17 cellular contexts compared by ENCODE assay signal in the genomic region with DNA sequence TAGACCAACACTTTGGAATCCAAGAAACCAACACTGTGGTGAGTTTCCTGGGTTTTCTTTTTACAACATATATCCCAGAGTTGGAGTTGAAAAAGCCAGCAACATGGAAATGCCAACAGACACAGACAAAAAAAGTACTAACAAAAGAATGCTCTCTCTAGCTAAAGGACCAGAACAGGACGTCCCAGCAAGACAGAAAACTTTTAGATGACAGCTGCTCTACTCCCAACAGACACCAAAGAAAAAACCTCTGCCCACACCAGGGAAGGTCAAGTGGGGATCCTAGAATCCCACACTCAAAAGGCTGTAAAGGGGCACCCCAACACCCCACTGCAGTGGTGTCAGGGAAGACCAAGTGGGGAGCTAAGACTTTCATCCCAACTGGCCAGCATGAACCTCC. TPM values are rescaled to one million over a fixed set of nuclear protein-coding genes. Genes with fewer than 3 reads are reported as not detected.
A peak's percentile ranks its signal among the peaks of the same experiment; 100 is the strongest.
DNase-seq lines count a peak whose midpoint lies in the region; ATAC-seq, FAIRE-seq and TF ChIP-seq lines count a peak whose summit lies in the region.
"Had no signal": no experiment of that assay in that cellular context is flagged by ENCODE, and none has a peak within 500 bp of the region (broad histone marks: within the 10 kb centered on the region; RNA-seq: fewer than 3 reads in every experiment).

No MANE protein-coding gene starts in this region.

- H3K9me3 ChIP-seq in left ventricle myocardium inferior (replicated peaks) (peaks cover 15% of the 10 kb centered on the region), right cardiac atrium (ENCODE audit: control insufficient read depth, low read length) (no peaks in the 10 kb centered on the region), keratinocyte (ENCODE audit: control insufficient read depth, low read depth, low read length) (no peaks in the 10 kb centered on the region), tibial artery (peaks cover 0 to 5% (median 0%) of the 10 kb centered on the region in 3 donors), prostate gland (no peaks in the 10 kb centered on the region), lower lobe of right lung (no peaks in the 10 kb centered on the region)
- H3K9me3 ChIP-seq: vagina had no signal

- no peak overlapping the region for H2AFZ ChIP-seq in keratinocyte (ENCODE audit: control insufficient read depth, low read length)
- H2AFZ ChIP-seq: parathyroid adenoma had no signal

- H3K36me3 Mint-ChIP-seq in activated T-helper 2 cell treated with anti-CD3 and anti-CD28 coated beads, Interferon-gamma antibody, Interleukin-2, Interleukin-4, amounts not matched to agents 10 μg/mL and 5 μg/mL and 100 μg/mL, durations not matched to agents 14 hours and 24 hours and 36 hours (ENCODE audit: low read depth): peaks cover 36% of the 10 kb centered on the region

- H3K4me2 ChIP-seq in keratinocyte (ENCODE audit: control insufficient read depth, extremely low read depth, insufficient read depth, low read depth, low read length): peak overlapping the region; percentile 72

- peaks cover 43% of the 10 kb centered on the region for H3K4me1 Mint-ChIP-seq in activated T-helper 2 cell treated with anti-CD3 and anti-CD28 coated beads, Interferon-gamma antibody, Interleukin-2, Interleukin-4, amounts not matched to agents 10 μg/mL and 5 μg/mL and 100 μg/mL, durations not matched to agents 14 hours and 24 hours and 36 hours (ENCODE audit: low read depth)

- TF ChIP-seq CTCF in left ventricle myocardium inferior (IDR thresholded peaks at IDR 0.05; ENCODE audit: borderline replicate concordance) (no peak), keratinocyte (optimal IDR thresholded peaks at IDR 0.05 in 1 of 3, IDR thresholded peaks at IDR 0.05 in 1 of 3, conservative IDR thresholded peaks at IDR 0.05 in 1 of 3; ENCODE audit: extremely low read depth in 1 of 3, insufficient read depth in 2 of 3, low read length in 3 of 3) (no peak), tibial artery (IDR thresholded peaks at IDR 0.05) (no peak), prostate gland (IDR thresholded peaks at IDR 0.05) (no peak), lower lobe of right lung (IDR thresholded peaks at IDR 0.05) (no peak)

- H3K4me3 Mint-ChIP-seq in activated T-helper 2 cell treated with anti-CD3 and anti-CD28 coated beads, Interferon-gamma antibody, Interleukin-2, Interleukin-4, amounts not matched to agents 10 μg/mL and 5 μg/mL and 100 μg/mL, durations not matched to agents 14 hours and 24 hours and 36 hours (ENCODE audit: low read depth): no peak overlapping the region

- H3K4me3 ChIP-seq in left ventricle myocardium inferior (no peak overlapping the region), right cardiac atrium (ENCODE audit: low read length) (no peak overlapping the region), keratinocyte (ENCODE audit: control insufficient read depth in 2 of 3, extremely low read depth in 1 of 3, insufficient read depth in 2 of 3, low read depth in 1 of 3, low read length in 3 of 3) (peak overlapping the region in 2 of 3 experiments; percentile 11 to 56), tibial artery (no peak overlapping the region), prostate gland (no peak overlapping the region), lower lobe of right lung (no peak overlapping the region)
- H3K4me3 ChIP-seq: esophagus squamous epithelium, vagina had no signal

- DNase-seq in left ventricle myocardium inferior (no peak), right cardiac atrium (no peak), keratinocyte (ENCODE audit: low read depth, low spot score) (no peak), tibial artery (no peak), NCI-H526 treated with DMSO at 0.1 percent for 48 hours (lab: John Stamatoyannopoulos, UW) (no peak), prostate gland (ENCODE audit: low spot score) (no peak), lower lobe of right lung (no peak)
- DNase-seq in activated T-helper 2 cell treated with anti-CD3 and anti-CD28 coated beads, Interferon-gamma antibody, Interleukin-2, Interleukin-4, amounts not matched to agents 10 μg/mL and 5 μg/mL and 100 μg/mL, durations not matched to agents 14 hours and 24 hours and 36 hours (ENCODE audit: low spot score): no peak
- DNase-seq: activated CD4-positive, alpha-beta T cell treated with anti-CD3 and anti-CD28 coated beads for 1 hour; AML-193; cortex of kidney; esophagus squamous epithelium; hippocampal formation; NCI-H345; OCI-M1 had no signal

- peak overlapping the region; percentile 80 for H3K27ac Mint-ChIP-seq in activated T-helper 2 cell treated with anti-CD3 and anti-CD28 coated beads, Interferon-gamma antibody, Interleukin-2, Interleukin-4, amounts not matched to agents 10 μg/mL and 5 μg/mL and 100 μg/mL, durations not matched to agents 14 hours and 24 hours and 36 hours

- H3K9me1 ChIP-seq in keratinocyte (ENCODE audit: control insufficient read depth, extremely low read depth, insufficient read depth, low read length): no peaks in the 10 kb centered on the region

- ATAC-seq in right cardiac atrium (no peak), lower lobe of right lung (no peak)

- peak overlapping the region; percentile 28 for H3K27ac ChIP-seq in left ventricle myocardium inferior (replicated peaks)
- no peak overlapping the region for H3K27ac ChIP-seq in right cardiac atrium (ENCODE audit: low read length)
- H3K27ac ChIP-seq in keratinocyte (ENCODE audit: control insufficient read depth, insufficient read depth, low read length): peak overlapping the region; percentile 99
- peak overlapping the region; percentile 17 to 34 for H3K27ac ChIP-seq in tibial artery
- H3K27ac ChIP-seq in prostate gland: no peak overlapping the region
- no peak overlapping the region for H3K27ac ChIP-seq in lower lobe of right lung
- H3K27ac ChIP-seq: esophagus squamous epithelium, parathyroid adenoma, vagina had no signal

- peaks cover 34% of the 10 kb centered on the region for H3K9me3 Mint-ChIP-seq in activated T-helper 2 cell treated with anti-CD3 and anti-CD28 coated beads, Interferon-gamma antibody, Interleukin-2, Interleukin-4, amounts not matched to agents 10 μg/mL and 5 μg/mL and 100 μg/mL, durations not matched to agents 14 hours and 24 hours and 36 hours

- peak overlapping the region; percentile 68 for H3K9ac ChIP-seq in keratinocyte (ENCODE audit: control insufficient read depth, extremely low read depth, insufficient read depth, low read length)
- H3K9ac ChIP-seq: parathyroid adenoma had no signal

- no peaks in the 10 kb centered on the region for H3K27me3 Mint-ChIP-seq in activated T-helper 2 cell treated with anti-CD3 and anti-CD28 coated beads, Interferon-gamma antibody, Interleukin-2, Interleukin-4, amounts not matched to agents 10 μg/mL and 5 μg/mL and 100 μg/mL, durations not matched to agents 14 hours and 24 hours and 36 hours (ENCODE audit: low read depth)

- TF ChIP-seq POLR2A in prostate gland (IDR thresholded peaks at IDR 0.05): no peak

- peaks cover 92% of the 10 kb centered on the region for H3K79me2 ChIP-seq in keratinocyte (ENCODE audit: control insufficient read depth, insufficient read depth, low read length)

- dilution Hi-C loops in keratinocyte (cut with MboI; ENCODE audit: extremely low pct_ligation_motif_present, low sequenced_read_pairs): no loop called here

- H3K36me3 ChIP-seq in left ventricle myocardium inferior: no peaks in the 10 kb centered on the region
- no peaks in the 10 kb centered on the region for H3K36me3 ChIP-seq in keratinocyte (ENCODE audit: control insufficient read depth in 2 of 2, extremely low read depth in 1 of 2, insufficient read depth in 2 of 2, low read length in 2 of 2)
- no peaks in the 10 kb centered on the region for H3K36me3 ChIP-seq in tibial artery
- no peaks in the 10 kb centered on the region for H3K36me3 ChIP-seq in prostate gland
- H3K36me3 ChIP-seq in lower lobe of right lung: no peaks in the 10 kb centered on the region
- H3K36me3 ChIP-seq: esophagus squamous epithelium, vagina had no signal

- H3K4me1 ChIP-seq in left ventricle myocardium inferior (peaks cover 13% of the 10 kb centered on the region), right cardiac atrium (ENCODE audit: control insufficient read depth, insufficient read depth, low read length) (peaks cover 6% of the 10 kb centered on the region), keratinocyte (ENCODE audit: control insufficient read depth, extremely low read depth, insufficient read depth, low read length) (peaks cover 29% of the 10 kb centered on the region), tibial artery (peaks cover 0 to 25% (median 7%) of the 10 kb centered on the region in 4 donors), prostate gland (replicated peaks) (no peaks in the 10 kb centered on the region), lower lobe of right lung (no peaks in the 10 kb centered on the region)
- H3K4me1 ChIP-seq: parathyroid adenoma had no signal

- intact Hi-C loops in left ventricle myocardium inferior (cut with micrococcal nuclease): no loop called here
- intact Hi-C loops in right cardiac atrium (cut with DNase I): no loop called here
- intact Hi-C loops in activated T-helper 2 cell treated with anti-CD3 and anti-CD28 coated beads, Interferon-gamma antibody, Interleukin-2, Interleukin-4, amounts not matched to agents 10 μg/mL and 5 μg/mL and 100 μg/mL, durations not matched to agents 14 hours and 24 hours and 36 hours (cut with micrococcal nuclease): loop anchor here (2.0 to 5.0 kb wide), 3 partner anchors 15 to 467 kb away; no protein-coding TSS in a partner anchor
- intact Hi-C loops in tibial artery (cut with DNase I; ENCODE audit: low total_unique reads): no loop called here
- intact Hi-C loops in prostate gland (cut with DNase I): no loop called here
- intact Hi-C loops in lower lobe of right lung (cut with DNase I): no loop called here

- peak; percentile 57 for FAIRE-seq in keratinocyte (lab: Jason Lieb, UNC)

- WGBS in right cardiac atrium: 48% methylated on average over 1 of the region's 1 CpG
- 57% methylated on average over 1 of the region's 1 CpG for WGBS in prostate gland

- H3K27me3 ChIP-seq in left ventricle myocardium inferior (ENCODE audit: low read depth): no peaks in the 10 kb centered on the region
- H3K27me3 ChIP-seq in right cardiac atrium (ENCODE audit: control insufficient read depth, insufficient read depth): no peaks in the 10 kb centered on the region
- no peaks in the 10 kb centered on the region for H3K27me3 ChIP-seq in keratinocyte (ENCODE audit: control insufficient read depth, extremely low read depth, insufficient read depth, low read length)
- H3K27me3 ChIP-seq in tibial artery: no peaks in the 10 kb centered on the region
- no peaks in the 10 kb centered on the region for H3K27me3 ChIP-seq in prostate gland (replicated peaks; ENCODE audit: insufficient read depth)
- no peaks in the 10 kb centered on the region for H3K27me3 ChIP-seq in lower lobe of right lung (ENCODE audit: low read depth)
- H3K27me3 ChIP-seq: esophagus squamous epithelium, vagina had no signal

- no peaks in the 10 kb centered on the region for H4K20me1 ChIP-seq in keratinocyte (ENCODE audit: control insufficient read depth, extremely low read depth, insufficient read depth, low read length)

RNA-seq across cellular contexts. Expression of gene RRAS2, which starts 23.3 kb away (rescaled TPM):
- 45.3 TPM for total RNA-seq in left ventricle myocardium inferior
- total RNA-seq in right cardiac atrium: 10 to 100 TPM; 23.9 to 32.7 (median 29.8) TPM
- polyA plus RNA-seq in right cardiac atrium: 28.2 TPM
- total RNA-seq in activated T-helper 2 cell treated with anti-CD3 and anti-CD28 coated beads, Interferon-gamma antibody, Interleukin-2, Interleukin-4, amounts not matched to agents 10 μg/mL and 5 μg/mL and 100 μg/mL, durations not matched to agents 14 hours and 24 hours and 36 hours: 64.4 and 65.2 TPM in 2 replicates
- 52.2 to 99.3 TPM (median 54.4 TPM) in 3 replicates for polyA plus RNA-seq in keratinocyte
- 167 TPM for polyA plus RNA-seq in keratinocyte (2011; ENCODE audit: low read depth)
- polyA plus RNA-seq in keratinocyte (2011; cell fraction: cytosol; rRNA removed): 55.6 and 125 TPM in 2 replicates
- 34.4 and 46.8 TPM in 2 replicates for polyA plus RNA-seq in keratinocyte (2011; cell fraction: nucleus; rRNA removed)
- 54.5 and 85.9 TPM in 2 replicates for polyA plus RNA-seq in keratinocyte (2012; ENCODE audit: low replicate concordance)
- polyA minus RNA-seq in keratinocyte: 5.9 to 58.9 TPM (median 22.4 TPM) in 3 replicates
- polyA minus RNA-seq in keratinocyte (2011; cell fraction: cytosol; rRNA and poly(A)+ RNA removed): 77.7 TPM
- polyA minus RNA-seq in keratinocyte (2011; cell fraction: nucleus; rRNA and poly(A)+ RNA removed): 27.5 and 43.4 TPM in 2 replicates
- 10 to 100 TPM; 40.5 to 59.6 TPM for total RNA-seq in prostate gland
- total RNA-seq in lower lobe of right lung: 35.8 TPM

Comparison
In these comparisons a context has a peak if more than half of its experiments do, and no peak if none do; other contexts are left out.
1. H3K27ac ChIP-seq: peak in left ventricle myocardium inferior (single experiment), keratinocyte (single experiment) and tibial artery (2 of 2); none in right cardiac atrium (single experiment), prostate gland (0 of 2) and lower lobe of right lung (single experiment).
2. H3K4me3 ChIP-seq: peak in keratinocyte (2 of 3); none in left ventricle myocardium inferior (single experiment), right cardiac atrium (single experiment), tibial artery (0 of 2), prostate gland (0 of 2) and lower lobe of right lung (single experiment).